In genomic region chr3:101138817-101139216, GRCh38 we compare ENCODE assay signal across 32 cellular contexts.
"Had no signal": no experiment of that assay in that cellular context is flagged by ENCODE, and none has a peak within 500 bp of the region (broad histone marks: within the 10 kb centered on the region; RNA-seq: fewer than 3 reads in every experiment).

No MANE protein-coding gene starts in this region.

- DNase-seq: activated CD4-positive, alpha-beta memory T cell treated with anti-CD3 and anti-CD28 coated beads, Interleukin-2, amount 10 ng/mL, durations not matched to agents 7 days and 5 days; activated CD4-positive, alpha-beta T cell treated with anti-CD3 and anti-CD28 coated beads for 4 hours; activated CD8-positive, alpha-beta memory T cell treated with anti-CD3 and anti-CD28 coated beads for 24 hours; activated effector memory CD4-positive, alpha-beta T cell treated with anti-CD3 and anti-CD28 coated beads, Interleukin-2, amount 50 U/mL, for 16 hours; activated naive CD4-positive, alpha-beta T cell; activated naive CD4-positive, alpha-beta T cell treated with anti-CD3 and anti-CD28 coated beads, Interleukin-2, amount 50 U/mL, for 16 hours; activated naive CD8-positive, alpha-beta T cell treated with anti-CD3 and anti-CD28 coated beads for 36 hours; activated T-cell treated with anti-CD3 and anti-CD28 coated beads, Interleukin-2, amount 50 U/mL, for 1 hour; activated T-cell treated with anti-CD3 and anti-CD28 coated beads, Interleukin-2, amount 50 U/mL, for 72 hours; amniotic stem cell; aorta; Kasumi-1; KG1; MG63; NCI-H1048; NCI-H1436 treated with DMSO at 0.1 percent for 48 hours; NCI-H1694 treated with DMSO at 0.1 percent for 48 hours; NCI-H2029; NCI-H345; NCI-H524 treated with DMSO at 0.1 percent for 48 hours; PC-3; Peyer's patch; RPMI8226; SHP77 treated with DMSO at 0.1 percent for 48 hours; SK-N-SH had no signal

- H3K9me3 ChIP-seq: MG63, Peyer's patch, SJSA1, SK-N-SH had no signal

- H3K27ac ChIP-seq: cardiac muscle cell, Peyer's patch, SJSA1 had no signal

- H3K36me3 Mint-ChIP-seq: activated naive CD8-positive, alpha-beta T cell treated with anti-CD3 and anti-CD28 coated beads for 36 hours had no signal

- H3K4me3 Mint-ChIP-seq: activated CD4-positive, alpha-beta memory T cell treated with anti-CD3 and anti-CD28 coated beads, Interleukin-2, amount 10 ng/mL, durations not matched to agents 7 days and 5 days; activated naive CD8-positive, alpha-beta T cell treated with anti-CD3 and anti-CD28 coated beads for 36 hours; activated T-cell treated with anti-CD3 and anti-CD28 coated beads, Interleukin-2, amount 50 U/mL, for 72 hours; activated T-helper 17 cell treated with anti-CD3 and anti-CD28 coated beads, Interleukin-2, amount 50 U/mL, for 72 hours; central memory CD8-positive, alpha-beta T cell; T-helper 1 cell treated with Interleukin-12 subunit alpha and Interleukin-12 subunit beta and Interleukin-4 antibody, amounts not matched to agents 30 μg/mL and 1 μg/mL, for 36 hours; T-helper 2 cell treated with Interferon-gamma antibody and Interleukin-4, amounts not matched to agents 5 μg/mL and 100 μg/mL, for 36 hours had no signal

- FAIRE-seq: TTC549 had no signal

- H3K27ac Mint-ChIP-seq: activated CD4-positive, alpha-beta memory T cell treated with anti-CD3 and anti-CD28 coated beads, Interleukin-2, amount 10 ng/mL, durations not matched to agents 7 days and 5 days; activated naive CD8-positive, alpha-beta T cell treated with anti-CD3 and anti-CD28 coated beads for 36 hours; activated T-cell treated with anti-CD3 and anti-CD28 coated beads, Interleukin-2, amount 50 U/mL, for 72 hours; activated T-helper 17 cell treated with anti-CD3 and anti-CD28 coated beads, Interleukin-2, amount 50 U/mL, for 72 hours; T-helper 1 cell treated with Interleukin-12 subunit alpha and Interleukin-12 subunit beta and Interleukin-4 antibody, amounts not matched to agents 30 μg/mL and 1 μg/mL, for 36 hours; T-helper 2 cell treated with Interferon-gamma antibody and Interleukin-4, amounts not matched to agents 5 μg/mL and 100 μg/mL, for 36 hours had no signal

- H3K9me3 Mint-ChIP-seq: activated CD4-positive, alpha-beta memory T cell treated with anti-CD3 and anti-CD28 coated beads, Interleukin-2, amount 10 ng/mL, durations not matched to agents 7 days and 5 days; activated naive CD8-positive, alpha-beta T cell treated with anti-CD3 and anti-CD28 coated beads for 36 hours; activated T-cell treated with anti-CD3 and anti-CD28 coated beads, Interleukin-2, amount 50 U/mL, for 72 hours; activated T-helper 17 cell treated with anti-CD3 and anti-CD28 coated beads, Interleukin-2, amount 50 U/mL, for 72 hours; central memory CD8-positive, alpha-beta T cell; T-helper 2 cell treated with Interferon-gamma antibody and Interleukin-4, amounts not matched to agents 5 μg/mL and 100 μg/mL, for 36 hours had no signal

- H3K4me2 ChIP-seq: SK-N-SH had no signal

- H3K9ac ChIP-seq: SK-N-SH had no signal

- H3K4me1 ChIP-seq: Peyer's patch, SJSA1 had no signal

- H3K36me3 ChIP-seq: cardiac muscle cell, MG63, Peyer's patch, SJSA1 had no signal

- H3K27me3 ChIP-seq: cardiac muscle cell, MG63, Peyer's patch, SJSA1 had no signal

- H3K27me3 Mint-ChIP-seq: central memory CD8-positive, alpha-beta T cell had no signal

- H3K4me3 ChIP-seq: cardiac muscle cell, MG63, Peyer's patch, SJSA1 had no signal

- H3K4me1 Mint-ChIP-seq: central memory CD8-positive, alpha-beta T cell had no signal
